In genomic region chr1:99464738-99465137, GRCh38 we compare ENCODE assay signal across 18 cellular contexts.
DNase-seq lines count a peak whose midpoint lies in the region; ATAC-seq and TF ChIP-seq lines count a peak whose summit lies in the region.
"Had no signal": no experiment of that assay in that cellular context is flagged by ENCODE, and none has a peak within 500 bp of the region (broad histone marks: within the 10 kb centered on the region; RNA-seq: fewer than 3 reads in every experiment).

No MANE protein-coding gene starts in this region.

- no peaks in the 10 kb centered on the region for H4K20me1 ChIP-seq in smooth muscle cell (ENCODE audit: low read depth)
- H4K20me1 ChIP-seq: BLaER1 had no signal

- peak overlapping the region; percentile 24 for H3K9ac ChIP-seq in mesenchymal stem cell (ENCODE audit: low read length)
- no peak overlapping the region for H3K9ac ChIP-seq in smooth muscle cell (ENCODE audit: low read depth)
- H3K9ac ChIP-seq: BLaER1 had no signal

- H3K79me2 ChIP-seq in smooth muscle cell (ENCODE audit: low read depth): no peaks in the 10 kb centered on the region

- no peak overlapping the region for H2BK15ac ChIP-seq in mesenchymal stem cell (ENCODE audit: low read depth, poor library complexity, severe bottlenecking)

- TF ChIP-seq POLR2A in testis (IDR thresholded peaks at IDR 0.05): no peak

- H3K27me3 ChIP-seq in mesenchymal stem cell (ENCODE audit: control insufficient read depth in 1 of 2, insufficient read depth in 1 of 2, low read length in 2 of 2) (no peaks in the 10 kb centered on the region), smooth muscle cell (ENCODE audit: low read depth) (no peaks in the 10 kb centered on the region), right cardiac atrium (ENCODE audit: control insufficient read depth, insufficient read depth) (no peaks in the 10 kb centered on the region), testis (no peaks in the 10 kb centered on the region)
- H3K27me3 ChIP-seq: BLaER1 had no signal

- DNase-seq in NCI-H82 (lab: John Stamatoyannopoulos, UW): peak; percentile 68
- no peak for DNase-seq in NCI-H82 treated with DMSO at 0.1 percent for 48 hours (lab: John Stamatoyannopoulos, UW; ENCODE audit: unreplicated experiment)
- DNase-seq in mesenchymal stem cell: no peak
- DNase-seq in smooth muscle cell (lab: John Stamatoyannopoulos, UW; ENCODE audit: unreplicated experiment): no peak
- DNase-seq in right cardiac atrium: no peak
- DNase-seq in testis: no peak
- DNase-seq: CD4-positive, CD25-positive, alpha-beta regulatory T cell; CD8-positive, alpha-beta T cell; DMS79; GDM1; GOT3 had no signal

- no peak overlapping the region for H3K23ac ChIP-seq in mesenchymal stem cell (ENCODE audit: low read length in 2 of 2)

- H3K4me2 ChIP-seq in mesenchymal stem cell (ENCODE audit: low read length, poor library complexity, severe bottlenecking): no peak overlapping the region
- H3K4me2 ChIP-seq in smooth muscle cell: peak overlapping the region; percentile 32
- H3K4me2 ChIP-seq: BLaER1 had no signal

- H4K91ac ChIP-seq in mesenchymal stem cell (ENCODE audit: low read length): no peak overlapping the region

- H4K8ac ChIP-seq in mesenchymal stem cell (ENCODE audit: low read length): no peak overlapping the region

- H2BK12ac ChIP-seq in mesenchymal stem cell (ENCODE audit: low read length in 2 of 2): no peak overlapping the region

- H3K4me1 ChIP-seq in mesenchymal stem cell (ENCODE audit: control insufficient read depth, insufficient read depth, low read depth, low read length): no peaks in the 10 kb centered on the region
- no peaks in the 10 kb centered on the region for H3K4me1 ChIP-seq in smooth muscle cell (ENCODE audit: low read depth)
- H3K4me1 ChIP-seq in right cardiac atrium (ENCODE audit: control insufficient read depth, insufficient read depth, low read length): no peaks in the 10 kb centered on the region
- no peaks in the 10 kb centered on the region for H3K4me1 ChIP-seq in testis
- H3K4me1 ChIP-seq: BLaER1 had no signal

- TF ChIP-seq CTCF in smooth muscle cell (IDR thresholded peaks at IDR 0.05; ENCODE audit: borderline replicate concordance, insufficient read depth, poor library complexity, severe bottlenecking) (no peak), testis (IDR thresholded peaks at IDR 0.05) (no peak)

- no peaks in the 10 kb centered on the region for H3K36me3 ChIP-seq in mesenchymal stem cell (ENCODE audit: control insufficient read depth in 1 of 2, insufficient read depth in 2 of 2, low read depth in 1 of 2, low read length in 2 of 2)
- no peaks in the 10 kb centered on the region for H3K36me3 ChIP-seq in smooth muscle cell (ENCODE audit: low read depth)
- no peaks in the 10 kb centered on the region for H3K36me3 ChIP-seq in testis (ENCODE audit: low read depth, missing control alignments)
- H3K36me3 ChIP-seq: BLaER1, HAP-1 had no signal

- H3K9me3 ChIP-seq in mesenchymal stem cell (ENCODE audit: control insufficient read depth, low read length): no peaks in the 10 kb centered on the region
- no peaks in the 10 kb centered on the region for H3K9me3 ChIP-seq in smooth muscle cell (replicated peaks; ENCODE audit: low read depth)
- no peaks in the 10 kb centered on the region for H3K9me3 ChIP-seq in right cardiac atrium (ENCODE audit: control insufficient read depth, low read length)
- no peaks in the 10 kb centered on the region for H3K9me3 ChIP-seq in testis
- H3K9me3 ChIP-seq: BLaER1, HAP-1 had no signal

- WGBS in mesenchymal stem cell: 94% methylated on average over 1 of the region's 1 CpG
- WGBS in smooth muscle cell (ENCODE audit: low lambda C conversion rate): 73% methylated on average over 1 of the region's 1 CpG
- 100% methylated on average over 1 of the region's 1 CpG for WGBS in right cardiac atrium
- WGBS in testis, 2 donors: 82 to 100% methylated on average over 1 of the region's 1 CpG

- intact Hi-C loops in right cardiac atrium (cut with DNase I): no loop called here
- intact Hi-C loops in testis (cut with DNase I; ENCODE audit: low total_unique reads): no loop called here

- no peak overlapping the region for H3K27ac ChIP-seq in mesenchymal stem cell (ENCODE audit: low read length, poor library complexity, severe bottlenecking)
- peak overlapping the region; percentile 86 for H3K27ac ChIP-seq in smooth muscle cell (ENCODE audit: low read depth)
- H3K27ac ChIP-seq in right cardiac atrium (ENCODE audit: low read length): no peak overlapping the region
- H3K27ac ChIP-seq in testis: no peak overlapping the region
- H3K27ac ChIP-seq: 22Rv1, BLaER1, C4-2B had no signal

- no peak overlapping the region for H2AK5ac ChIP-seq in mesenchymal stem cell (ENCODE audit: low read length, severe bottlenecking)

- no peaks in the 10 kb centered on the region for H3F3A ChIP-seq in smooth muscle cell (ENCODE audit: low read depth)

- no peak overlapping the region for H2BK5ac ChIP-seq in mesenchymal stem cell (ENCODE audit: low read depth, low read length, poor library complexity, severe bottlenecking)

- H3K18ac ChIP-seq in mesenchymal stem cell (ENCODE audit: low read depth in 1 of 2, low read length in 2 of 2): no peak overlapping the region

- no peak overlapping the region for H2AFZ ChIP-seq in mesenchymal stem cell (ENCODE audit: low read depth, low read length)
- H2AFZ ChIP-seq in smooth muscle cell (ENCODE audit: low read depth): no peak overlapping the region

- no peaks in the 10 kb centered on the region for H3K79me1 ChIP-seq in mesenchymal stem cell (replicated peaks; ENCODE audit: low read length, poor library complexity, severe bottlenecking)

- peak; percentile 15; the same call in 2 of the 3 replicates for ATAC-seq in SK-N-SH treated with all-trans-retinoic acid at 6 μM for 48 hours
- ATAC-seq in right cardiac atrium: no peak
- no peak for ATAC-seq in GM19395 (IDR thresholded peaks at IDR 0.05; ENCODE audit: unreplicated experiment)
- ATAC-seq: CD8-positive, alpha-beta T cell; GM12878 had no signal

- H3K4me3 ChIP-seq in mesenchymal stem cell (ENCODE audit: insufficient read depth in 1 of 2, low read depth in 1 of 2, low read length in 2 of 2): peak overlapping the region in 1 of 2 experiments; percentile 10
- no peak overlapping the region for H3K4me3 ChIP-seq in smooth muscle cell
- no peak overlapping the region for H3K4me3 ChIP-seq in right cardiac atrium (ENCODE audit: low read length)
- H3K4me3 ChIP-seq in testis: no peak overlapping the region
- H3K4me3 ChIP-seq: BLaER1, GM12878, HAP-1 had no signal

- H3K14ac ChIP-seq in mesenchymal stem cell (ENCODE audit: low read length in 2 of 2): no peak overlapping the region

- no peak overlapping the region for H2BK120ac ChIP-seq in mesenchymal stem cell (ENCODE audit: low read depth, low read length)

- no peak overlapping the region for H3K4ac ChIP-seq in mesenchymal stem cell (ENCODE audit: low read depth in 1 of 2, low read length in 2 of 2)

TF ChIP-seq in SK-N-SH treated with all-trans-retinoic acid at 6 μM for 48 hours, 23 proteins besides CTCF, POLR2A, EP300 and RAD21:
- no peak for TF ChIP-seq ISL1 (CRISPR knock-in tag; IDR thresholded peaks at IDR 0.05)
- TF ChIP-seq ZFP3 (CRISPR knock-in tag; IDR thresholded peaks at IDR 0.05): peak; percentile 92
